In the genomic region with DNA sequence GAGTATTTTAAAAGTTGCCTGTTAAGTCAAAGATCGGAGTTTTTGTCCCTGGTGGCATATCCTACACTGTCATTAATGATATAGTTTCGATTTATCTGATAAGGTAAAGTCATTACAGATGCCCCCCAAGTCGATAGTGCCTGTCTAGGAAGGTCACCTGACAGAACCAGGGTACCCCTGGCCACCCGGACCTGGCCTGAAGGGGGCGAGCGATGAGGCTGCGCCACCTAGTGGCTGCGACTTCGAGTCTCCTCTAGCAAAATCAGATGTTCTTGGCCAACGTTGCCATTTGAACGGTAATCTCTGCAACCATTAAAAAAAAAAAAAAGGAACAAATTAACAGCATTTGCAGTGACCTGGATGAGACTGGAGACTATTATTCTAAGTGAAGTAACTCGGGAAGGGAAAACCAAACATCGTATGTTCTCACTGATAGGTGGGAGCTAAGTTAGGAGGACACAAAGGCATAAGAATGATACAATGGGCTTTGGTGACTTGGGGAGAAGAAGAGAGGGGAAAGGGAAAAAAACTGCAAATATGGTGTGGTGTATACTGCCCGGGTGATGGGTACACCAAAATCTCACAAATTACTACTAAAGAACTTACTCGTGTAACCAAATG, we compare ENCODE assay signal across 8 cellular contexts.
A peak's percentile ranks its signal among the peaks of the same experiment; 100 is the strongest.
DNase-seq lines count a peak whose midpoint lies in the region; ATAC-seq and TF ChIP-seq lines count a peak whose summit lies in the region.

No MANE protein-coding gene starts in this region.

- ATAC-seq in GM19025 (IDR thresholded peaks at IDR 0.05; ENCODE audit: low read depth, unreplicated experiment) (peak; percentile 85), HG03280 (IDR thresholded peaks at IDR 0.05; ENCODE audit: unreplicated experiment) (peak; percentile 83)

- TF ChIP-seq CTCF in C4-2B (conservative IDR thresholded peaks at IDR 0.05), result peak; percentile 91
- TF ChIP-seq CTCF in choroid plexus epithelial cell (conservative IDR thresholded peaks at IDR 0.05; ENCODE audit: low read depth, low read length), result peak; percentile 98
- peak; percentile 57 for TF ChIP-seq CTCF in liver (IDR thresholded peaks at IDR 0.05; ENCODE audit: low read depth, low read length, missing input control)
- TF ChIP-seq CTCF in testis (IDR thresholded peaks at IDR 0.05), result peak; percentile 32 to 81 (median 70)

- H3K4me1 ChIP-seq in SJCRH30 (no peaks in the 10 kb centered on the region), liver (ENCODE audit: control insufficient read depth in 4 of 4, insufficient read depth in 4 of 4, low read length in 3 of 4) (no peaks in the 10 kb centered on the region), testis (no peaks in the 10 kb centered on the region)

- peak; percentile 25 to 56 for DNase-seq in SJCRH30
- DNase-seq in choroid plexus epithelial cell (ENCODE audit: low read depth), result peak; percentile 78
- peak; percentile 78 for DNase-seq in testis
- no peak for DNase-seq in COR-L47 (lab: John Stamatoyannopoulos, UW)

- H3K9me3 ChIP-seq in SJCRH30 (replicated peaks) (no peaks in the 10 kb centered on the region), liver (ENCODE audit: control insufficient read depth in 4 of 4, low read length in 3 of 4) (no peaks in the 10 kb centered on the region), testis (no peaks in the 10 kb centered on the region)

- peak; percentile 67 to 80 for TF ChIP-seq RAD21 in liver (IDR thresholded peaks at IDR 0.05)

- no peak overlapping the region for H3K9ac ChIP-seq in liver (ENCODE audit: low read depth in 1 of 2, low read length in 2 of 2)

- no peaks in the 10 kb centered on the region; the same call in 1 of the 2 replicates for H3K27me3 ChIP-seq in SJCRH30
- H3K27me3 ChIP-seq in liver (ENCODE audit: control insufficient read depth in 4 of 4, insufficient read depth in 4 of 4, low read length in 3 of 4), result peaks cover 0 to 5% (median 0%) of the 10 kb centered on the region in 4 donors
- no peaks in the 10 kb centered on the region for H3K27me3 ChIP-seq in testis

- H3K36me3 ChIP-seq in SJCRH30 (no peaks in the 10 kb centered on the region), liver (ENCODE audit: control insufficient read depth in 4 of 4, insufficient read depth in 3 of 4, low read depth in 1 of 4, low read length in 3 of 4) (no peaks in the 10 kb centered on the region), testis (ENCODE audit: low read depth, missing control alignments) (no peaks in the 10 kb centered on the region)

- no peak overlapping the region for H3K4me3 ChIP-seq in SJCRH30
- no peak overlapping the region for H3K4me3 ChIP-seq in choroid plexus epithelial cell (ENCODE audit: low read depth, low read length)
- H3K4me3 ChIP-seq in liver (ENCODE audit: low read depth in 1 of 3, low read length in 3 of 3), result no peak overlapping the region
- no peak overlapping the region for H3K4me3 ChIP-seq in testis

- 22% methylated on average over 15 of the region's 15 CpGs for WGBS in liver
- 30 to 37% methylated on average over 15 of the region's 15 CpGs for WGBS in testis, 2 donors

- no peak for TF ChIP-seq POLR2A in testis (IDR thresholded peaks at IDR 0.05)

- intact Hi-C loops in testis (cut with DNase I; ENCODE audit: low total_unique reads), result no loop called here

- H3K27ac ChIP-seq in C4-2B, result no peak overlapping the region
- no peak overlapping the region for H3K27ac ChIP-seq in SJCRH30
- H3K27ac ChIP-seq in liver (ENCODE audit: low read depth in 1 of 2, low read length in 2 of 2), result no peak overlapping the region
- no peak overlapping the region for H3K27ac ChIP-seq in testis

TF ChIP-seq in liver, 16 proteins besides CTCF, POLR2A, EP300 and RAD21:
- no peak for TF ChIP-seq HNF4A (conservative IDR thresholded peaks at IDR 0.05)
- TF ChIP-seq REST (IDR thresholded peaks at IDR 0.05), result no peak
TF ChIP-seq in liver: peak in this region for 0.
